Comparison of ENCODE assay signal across 8 cellular contexts in genomic region chr4:87058272-87059073, GRCh38.
DNase-seq lines count a peak whose midpoint lies in the region; ATAC-seq and TF ChIP-seq lines count a peak whose summit lies in the region.

No MANE protein-coding gene starts in this region.

- ATAC-seq in CD4-positive, alpha-beta T cell (ENCODE audit: poor library complexity): peak; percentile 31
- ATAC-seq in HG02678 (IDR thresholded peaks at IDR 0.05; ENCODE audit: unreplicated experiment): peak; percentile 39

- no peaks in the 10 kb centered on the region for H3K9me3 Mint-ChIP-seq in CD4-positive, alpha-beta T cell
- H3K9me3 Mint-ChIP-seq in activated CD4-positive, alpha-beta memory T cell treated with anti-CD3 and anti-CD28 coated beads, Interleukin-2, amount 10 ng/mL, durations not matched to agents 7 days and 5 days: no peaks in the 10 kb centered on the region

- H3K27me3 Mint-ChIP-seq in CD4-positive, alpha-beta T cell: no peaks in the 10 kb centered on the region
- no peaks in the 10 kb centered on the region for H3K27me3 Mint-ChIP-seq in activated CD4-positive, alpha-beta memory T cell treated with anti-CD3 and anti-CD28 coated beads, Interleukin-2, amount 10 ng/mL, durations not matched to agents 7 days and 5 days

- POLR2A ChIA-PET in CD4-positive, alpha-beta T cell (lab: Charles Lee): interaction anchor here (1.2 kb wide), 1 partner anchor 52 kb away, joined by 3 read pairs; no protein-coding TSS in a partner anchor
- POLR2A ChIA-PET in activated CD4-positive, alpha-beta memory T cell treated with anti-CD3 and anti-CD28 coated beads, Interleukin-2, amount 10 ng/mL, durations not matched to agents 7 days and 5 days (lab: Charles Lee): interaction anchor here (1.1 to 1.7 kb wide), 3 partner anchors 22 to 119 kb away, joined by 3 to 4 read pairs (median 3); no protein-coding TSS in a partner anchor

- no peak overlapping the region for H3K27ac ChIP-seq in CD4-positive, alpha-beta T cell (ENCODE audit: low read depth, low read length)

- no peaks in the 10 kb centered on the region for H3K9me3 ChIP-seq in CD4-positive, alpha-beta T cell (ENCODE audit: control insufficient read depth, low read length)

- intact Hi-C loops in CD4-positive, alpha-beta T cell (cut with DNase I, micrococcal nuclease): no loop called here

- CTCF ChIA-PET in CD4-positive, alpha-beta T cell (lab: Charles Lee): interaction anchor here (0.8 to 1.4 kb wide), 3 partner anchors 9 to 35 kb away, joined by 3 to 4 read pairs (median 3); no protein-coding TSS in a partner anchor
- CTCF ChIA-PET in activated CD4-positive, alpha-beta memory T cell treated with anti-CD3 and anti-CD28 coated beads, Interleukin-2, amount 10 ng/mL, durations not matched to agents 7 days and 5 days (lab: Charles Lee): interaction anchor here (0.6 kb wide), 1 partner anchor 10 kb away, joined by 3 read pairs; no protein-coding TSS in a partner anchor

- no peak overlapping the region for H3K4me3 Mint-ChIP-seq in CD4-positive, alpha-beta T cell
- H3K4me3 Mint-ChIP-seq in activated CD4-positive, alpha-beta memory T cell treated with anti-CD3 and anti-CD28 coated beads, Interleukin-2, amount 10 ng/mL, durations not matched to agents 7 days and 5 days: no peak overlapping the region

- no peaks in the 10 kb centered on the region for H3K27me3 ChIP-seq in CD4-positive, alpha-beta T cell (ENCODE audit: control insufficient read depth, insufficient read depth, low read length)

- peaks cover 76% of the 10 kb centered on the region for H3K4me1 Mint-ChIP-seq in CD4-positive, alpha-beta T cell (ENCODE audit: low read depth)
- peaks cover 54% of the 10 kb centered on the region for H3K4me1 Mint-ChIP-seq in activated CD4-positive, alpha-beta memory T cell treated with anti-CD3 and anti-CD28 coated beads, Interleukin-2, amount 10 ng/mL, durations not matched to agents 7 days and 5 days

- DNase-seq in CD4-positive, alpha-beta T cell: peak in 4 of 10 experiments; percentile 5 to 7 (median 6)
- DNase-seq in activated CD4-positive, alpha-beta memory T cell treated with anti-CD3 and anti-CD28 coated beads, Interleukin-2, amount 10 ng/mL, durations not matched to agents 7 days and 5 days: peak; percentile 29
- DNase-seq in glomerular visceral epithelial cell (ENCODE audit: extremely low spot score) (peak; percentile 26), NCI-H2196 (lab: John Stamatoyannopoulos, UW; ENCODE audit: unreplicated experiment) (no peak), foreskin melanocyte (no peak)
- peak; percentile 41 for DNase-seq in stimulated activated CD4-positive, alpha-beta T cell treated with anti-CD3 and anti-CD28 coated beads, Interleukin-12 subunit alpha, Interleukin-12 subunit beta, amount 100 ng/mL, for 4 hours
- no peak for DNase-seq in NK-92 treated with Interleukin-12 subunit alpha and Interleukin-12 subunit beta, amount 100 ng/mL, for 24 hours (lab: John Stamatoyannopoulos, UW)

- TF ChIP-seq CTCF in CD4-positive, alpha-beta T cell (IDR thresholded peaks at IDR 0.05): no peak

- peaks cover 33% of the 10 kb centered on the region for H3K36me3 Mint-ChIP-seq in CD4-positive, alpha-beta T cell (ENCODE audit: low read depth)
- H3K36me3 Mint-ChIP-seq in activated CD4-positive, alpha-beta memory T cell treated with anti-CD3 and anti-CD28 coated beads, Interleukin-2, amount 10 ng/mL, durations not matched to agents 7 days and 5 days (ENCODE audit: low read depth): peaks cover 30% of the 10 kb centered on the region

- H3K27ac Mint-ChIP-seq in CD4-positive, alpha-beta T cell: peak overlapping the region; percentile 3
- H3K27ac Mint-ChIP-seq in activated CD4-positive, alpha-beta memory T cell treated with anti-CD3 and anti-CD28 coated beads, Interleukin-2, amount 10 ng/mL, durations not matched to agents 7 days and 5 days: peak overlapping the region; percentile 18

Comparison
In these comparisons a context has a peak if more than half of its experiments do, and no peak if none do; other contexts are left out.
1. DNase-seq: peak in activated CD4-positive, alpha-beta memory T cell treated with anti-CD3 and anti-CD28 coated beads, Interleukin-2, amount 10 ng/mL, durations not matched to agents 7 days and 5 days (single experiment), glomerular visceral epithelial cell (single experiment) and stimulated activated CD4-positive, alpha-beta T cell treated with anti-CD3 and anti-CD28 coated beads, Interleukin-12 subunit alpha, Interleukin-12 subunit beta, amount 100 ng/mL, for 4 hours (single experiment); none in NCI-H2196 (single experiment), foreskin melanocyte (single experiment) and NK-92 treated with Interleukin-12 subunit alpha and Interleukin-12 subunit beta, amount 100 ng/mL, for 24 hours (single experiment).